ENCODE assay signal across 23 cellular contexts in the genomic region with DNA sequence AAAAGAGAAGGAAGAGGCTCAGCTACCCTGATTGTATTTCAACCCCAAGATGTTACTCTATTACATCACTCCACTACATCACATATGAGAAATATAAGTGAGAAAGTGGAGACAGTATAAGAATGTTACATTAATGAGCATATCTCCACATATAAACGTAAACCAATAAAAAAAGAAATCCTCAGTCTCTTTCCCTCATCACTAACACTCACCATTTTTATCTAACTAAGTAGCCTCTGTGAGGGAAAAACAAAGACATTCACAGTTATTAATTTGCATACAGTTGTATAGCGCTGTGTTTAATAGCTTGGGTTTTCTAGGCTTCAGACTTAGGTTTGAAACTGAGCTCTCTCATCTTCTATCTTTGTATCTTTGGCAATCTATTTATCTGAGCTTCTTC.
"Had no signal": no experiment of that assay in that cellular context is flagged by ENCODE, and none has a peak within 500 bp of the region (broad histone marks: within the 10 kb centered on the region; RNA-seq: fewer than 3 reads in every experiment).

No MANE protein-coding gene starts in this region.

- H3K4me3 ChIP-seq: colonic mucosa, esophagus muscularis mucosa, lower lobe of right lung, mucosa of descending colon, pancreas, right lobe of liver, testis, tibial artery had no signal

- ATAC-seq: foreskin keratinocyte; left ventricle myocardium superior; lower lobe of right lung; mucosa of descending colon; natural killer cell treated with Interleukin-12 subunit alpha and Interleukin-12 subunit beta and Interleukin-15 and Interleukin-18, amount 100 ng/mL, for 72 hours; pancreas; right lobe of liver; stimulated activated naive CD8-positive, alpha-beta T cell treated with anti-CD3 and anti-CD28 coated beads, Interleukin-15, amount 100 ng/mL, for 72 hours had no signal

- H3K36me3 ChIP-seq: colonic mucosa, esophagus muscularis mucosa, lower lobe of right lung, neutrophil, pancreas, right lobe of liver, tibial artery had no signal

- H3K27ac ChIP-seq: colonic mucosa, esophagus muscularis mucosa, foreskin keratinocyte, lower lobe of right lung, neutrophil, pancreas, right lobe of liver, testis, tibial artery had no signal

- H3K27me3 ChIP-seq: colonic mucosa, esophagus muscularis mucosa, foreskin keratinocyte, neutrophil, pancreas, right lobe of liver, testis, tibial artery had no signal

- DNase-seq: colonic mucosa; effector memory CD4-positive, alpha-beta T cell; foreskin keratinocyte; hypothalamus; immature natural killer cell; left ventricle myocardium superior; lower lobe of right lung; mucosa of descending colon; naive B cell; pancreas; right lobe of liver; small intestine; stimulated activated CD4-positive, alpha-beta T cell treated with anti-CD3 and anti-CD28 coated beads, Interleukin-12 subunit alpha, Interleukin-12 subunit beta, amount 100 ng/mL, for 4 hours; stimulated activated CD4-positive, alpha-beta T cell treated with anti-CD3 and anti-CD28 coated beads, Interleukin-1b, Interleukin-23, amount 100 ng/mL, for 48 hours; stimulated activated CD4-positive, alpha-beta T cell treated with anti-CD3 and anti-CD28 coated beads, Interleukin-4, amount 100 ng/mL, for 1 hour; stimulated activated CD8-positive, alpha-beta memory T cell treated with anti-CD3 and anti-CD28 coated beads, Interleukin-4, amount 100 ng/mL, for 48 hours; stimulated activated naive CD4-positive, alpha-beta T cell; stimulated activated naive CD8-positive, alpha-beta T cell treated with anti-CD3 and anti-CD28 coated beads, Interleukin-15, amount 100 ng/mL, for 72 hours; testis; tibial artery had no signal

- H3K4me1 ChIP-seq: colonic mucosa, esophagus muscularis mucosa, foreskin keratinocyte, lower lobe of right lung, pancreas, right lobe of liver, testis, tibial artery had no signal

- H3K9me3 ChIP-seq: colonic mucosa, esophagus muscularis mucosa, lower lobe of right lung, neutrophil, pancreas, right lobe of liver, testis, tibial artery had no signal
